In the genomic region with DNA sequence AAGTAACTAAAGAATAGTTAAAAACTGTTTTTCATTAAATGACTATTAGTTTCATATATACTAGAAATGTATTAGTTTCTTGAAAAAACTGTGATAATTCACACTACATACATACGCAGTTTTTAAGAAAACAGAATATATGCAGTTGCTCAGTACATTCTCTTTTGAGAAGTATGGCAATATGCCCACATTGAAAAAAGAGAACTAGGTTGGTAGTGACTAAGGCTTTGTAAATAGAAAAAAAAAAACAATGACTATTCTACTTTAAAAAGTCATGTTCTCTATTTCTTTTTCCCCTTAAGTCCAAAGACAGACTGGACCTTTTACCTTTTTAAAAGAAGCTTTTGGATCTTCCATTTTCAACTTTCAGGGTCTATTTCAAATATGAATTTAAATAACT, we compare ENCODE assay signal across 20 cellular contexts. TPM values are rescaled to one million over a fixed set of nuclear protein-coding genes. Genes with fewer than 3 reads are reported as not detected.
DNase-seq lines count a peak whose midpoint lies in the region; ATAC-seq, FAIRE-seq and TF ChIP-seq lines count a peak whose summit lies in the region.
"Had no signal": no experiment of that assay in that cellular context is flagged by ENCODE, and none has a peak within 500 bp of the region (broad histone marks: within the 10 kb centered on the region; RNA-seq: fewer than 3 reads in every experiment).

No MANE protein-coding gene starts in this region.

- H3K27ac ChIP-seq in endothelial cell of umbilical vein (ENCODE audit: insufficient read depth, low read depth, low read length), result no peak overlapping the region
- H3K27ac ChIP-seq: PC-9, uterus had no signal

- dilution Hi-C loops in endothelial cell of umbilical vein (cut with MboI; ENCODE audit: extremely low pct_ligation_motif_present, low sequenced_read_pairs), result no loop called here

- POLR2A ChIA-PET in Caco-2 (lab: Charles Lee), result no interaction called here
- POLR2A ChIA-PET in endothelial cell of umbilical vein (lab: Charles Lee), result interaction anchor here (0.7 kb wide), 1 partner anchor 118 kb away, joined by 3 read pairs; no protein-coding TSS in a partner anchor

- H3K36me3 ChIP-seq in Caco-2 (ENCODE audit: control insufficient read depth, insufficient read depth, low read length) (no peaks in the 10 kb centered on the region; the same call in 1 of the 2 replicates), endothelial cell of umbilical vein (ENCODE audit: control insufficient read depth in 2 of 2, extremely low read depth in 1 of 2, insufficient read depth in 2 of 2, low read length in 2 of 2) (peaks cover 21 to 24% of the 10 kb centered on the region in 2 experiments)
- H3K36me3 ChIP-seq: uterus had no signal

- H3K4me1 Mint-ChIP-seq in Caco-2 (ENCODE audit: low read depth, unreplicated experiment) (no peaks in the 10 kb centered on the region), osteocyte (ENCODE audit: unreplicated experiment) (peaks cover 7% of the 10 kb centered on the region)
- H3K4me1 Mint-ChIP-seq: activated naive CD4-positive, alpha-beta T cell treated with anti-CD3 and anti-CD28 coated beads, Interleukin-2, amount 10 ng/mL, durations not matched to agents 7 days and 5 days had no signal

- CTCF ChIA-PET in Caco-2 (lab: Charles Lee) (no interaction called here), endothelial cell of umbilical vein (lab: Charles Lee) (interaction anchor here (0.7 kb wide), 1 partner anchor 1144 kb away, joined by 3 read pairs; no protein-coding TSS in a partner anchor)

- no peak overlapping the region for H3K4me3 Mint-ChIP-seq in Caco-2 (ENCODE audit: unreplicated experiment)
- H3K4me3 Mint-ChIP-seq in osteocyte (ENCODE audit: unreplicated experiment), result no peak overlapping the region
- H3K4me3 Mint-ChIP-seq: activated naive CD4-positive, alpha-beta T cell treated with anti-CD3 and anti-CD28 coated beads, Interleukin-2, amount 10 ng/mL, durations not matched to agents 7 days and 5 days; CD4-positive, CD25-positive, alpha-beta regulatory T cell; stimulated activated naive CD8-positive, alpha-beta T cell treated with anti-CD3 and anti-CD28 coated beads, Interleukin-15, Interleukin-2, amounts not matched to agents 100 ng/mL and 50 ng/mL, for 24 hours had no signal

- H3K79me2 ChIP-seq in endothelial cell of umbilical vein (ENCODE audit: control insufficient read depth, insufficient read depth, low read length), result peaks cover 3% of the 10 kb centered on the region

- H3K4me2 ChIP-seq in endothelial cell of umbilical vein (ENCODE audit: insufficient read depth, low read length), result no peak overlapping the region
- H3K4me2 ChIP-seq: PC-9 had no signal

- H4K20me1 ChIP-seq in endothelial cell of umbilical vein (replicated peaks; ENCODE audit: control insufficient read depth, extremely low read depth, insufficient read depth, low read length), result no peaks in the 10 kb centered on the region

- H3K4me3 ChIP-seq in Caco-2 (ENCODE audit: low read depth, low read length) (no peak overlapping the region), endothelial cell of umbilical vein (replicated peaks in 1 of 3; ENCODE audit: insufficient read depth in 1 of 3, low read depth in 1 of 3, low read length in 3 of 3) (no peak overlapping the region)
- H3K4me3 ChIP-seq: heart left ventricle, PC-9, uterus had no signal

- ATAC-seq in SK-N-SH treated with all-trans-retinoic acid at 6 μM for 48 hours, result no peak
- ATAC-seq in HG02642 (IDR thresholded peaks at IDR 0.05; ENCODE audit: poor library complexity, unreplicated experiment), result no peak
- no peak for ATAC-seq in GM19463 (IDR thresholded peaks at IDR 0.05; ENCODE audit: unreplicated experiment)

- H3K36me3 Mint-ChIP-seq in Caco-2 (ENCODE audit: insufficient read depth, unreplicated experiment) (peaks cover 83% of the 10 kb centered on the region), osteocyte (ENCODE audit: unreplicated experiment) (peaks cover 41% of the 10 kb centered on the region)

- no peak overlapping the region for H3K27ac Mint-ChIP-seq in Caco-2 (ENCODE audit: unreplicated experiment)
- peak overlapping the region; percentile 31 for H3K27ac Mint-ChIP-seq in osteocyte (ENCODE audit: unreplicated experiment)
- H3K27ac Mint-ChIP-seq: activated naive CD4-positive, alpha-beta T cell treated with anti-CD3 and anti-CD28 coated beads, Interleukin-2, amount 10 ng/mL, durations not matched to agents 7 days and 5 days had no signal

- BruUV-seq in Caco-2 (replicated peaks; lab: Mats Ljungman, UMichigan) (TSS peak; percentile 32), endothelial cell of umbilical vein (replicated peaks; lab: Mats Ljungman, UMichigan) (no TSS peak)

- H3K9me3 Mint-ChIP-seq in Caco-2 (ENCODE audit: unreplicated experiment), result no peaks in the 10 kb centered on the region
- no peaks in the 10 kb centered on the region for H3K9me3 Mint-ChIP-seq in osteocyte (ENCODE audit: unreplicated experiment)
- H3K9me3 Mint-ChIP-seq: activated naive CD4-positive, alpha-beta T cell treated with anti-CD3 and anti-CD28 coated beads, Interleukin-2, amount 10 ng/mL, durations not matched to agents 7 days and 5 days; stimulated activated naive CD8-positive, alpha-beta T cell treated with anti-CD3 and anti-CD28 coated beads, Interleukin-15, Interleukin-2, amounts not matched to agents 100 ng/mL and 50 ng/mL, for 24 hours had no signal

- FAIRE-seq in endothelial cell of umbilical vein (lab: Jason Lieb, UNC), result no peak
- FAIRE-seq: GM12892 had no signal

- H3K27me3 ChIP-seq in Caco-2 (replicated peaks; ENCODE audit: control insufficient read depth, insufficient read depth, low read length), result no peaks in the 10 kb centered on the region
- H3K27me3 ChIP-seq in endothelial cell of umbilical vein (ENCODE audit: control insufficient read depth in 2 of 2, insufficient read depth in 2 of 2, low read length in 2 of 2), result no peaks in the 10 kb centered on the region
- H3K27me3 ChIP-seq: heart left ventricle, uterus had no signal

- TF ChIP-seq POLR2A in endothelial cell of umbilical vein (IDR thresholded peaks at IDR 0.05; ENCODE audit: low read depth, low read length), result no peak

- H3K4me1 ChIP-seq in Caco-2 (no peaks in the 10 kb centered on the region), endothelial cell of umbilical vein (ENCODE audit: control insufficient read depth, extremely low read depth, insufficient read depth, low read length) (no peaks in the 10 kb centered on the region)
- H3K4me1 ChIP-seq: uterus had no signal

- H2AFZ ChIP-seq in endothelial cell of umbilical vein (ENCODE audit: low read depth, low read length), result no peak overlapping the region
- H2AFZ ChIP-seq: PC-9 had no signal

- intact Hi-C loops in Caco-2 (cut with micrococcal nuclease; ENCODE audit: unreplicated experiment) (no loop called here), endothelial cell of umbilical vein (cut with micrococcal nuclease) (no loop called here)

- no peaks in the 10 kb centered on the region for H3K27me3 Mint-ChIP-seq in Caco-2 (ENCODE audit: insufficient read depth, unreplicated experiment)
- no peaks in the 10 kb centered on the region for H3K27me3 Mint-ChIP-seq in osteocyte (ENCODE audit: unreplicated experiment)
- H3K27me3 Mint-ChIP-seq: activated naive CD4-positive, alpha-beta T cell treated with anti-CD3 and anti-CD28 coated beads, Interleukin-2, amount 10 ng/mL, durations not matched to agents 7 days and 5 days; CD4-positive, CD25-positive, alpha-beta regulatory T cell; stimulated activated naive CD8-positive, alpha-beta T cell treated with anti-CD3 and anti-CD28 coated beads, Interleukin-15, Interleukin-2, amounts not matched to agents 100 ng/mL and 50 ng/mL, for 24 hours had no signal

- no peaks in the 10 kb centered on the region for H3K9me1 ChIP-seq in endothelial cell of umbilical vein (replicated peaks; ENCODE audit: control insufficient read depth, extremely low read depth, insufficient read depth, low read length)

- TF ChIP-seq CTCF in Caco-2 (IDR thresholded peaks at IDR 0.05; ENCODE audit: insufficient read depth in 1 of 2, low read depth in 1 of 2, low read length in 1 of 2, severe bottlenecking in 1 of 2, unreplicated experiment in 1 of 2) (no peak), endothelial cell of umbilical vein (IDR thresholded peaks at IDR 0.05; ENCODE audit: extremely low read depth in 1 of 2, insufficient read depth in 1 of 2, low read depth in 1 of 2, low read length in 2 of 2) (no peak), osteocyte (IDR thresholded peaks at IDR 0.05) (no peak)

- DNase-seq in Caco-2 (no peak), MV-4-11 (lab: John Stamatoyannopoulos, UW) (peak; percentile 49), endothelial cell of umbilical vein (ENCODE audit: low read depth, low spot score) (peak; percentile 22), osteocyte (ENCODE audit: extremely low spot score, unreplicated experiment) (no peak), NCI-H226 (no peak)
- DNase-seq: activated naive CD4-positive, alpha-beta T cell treated with anti-CD3 and anti-CD28 coated beads, Interleukin-2, amount 10 ng/mL, durations not matched to agents 7 days and 5 days; CD4-positive, CD25-positive, alpha-beta regulatory T cell; HCEC 1CT; heart left ventricle; kidney glomerular epithelial cell; NCI-H1436; NCI-H446; PC-9; posterior cingulate gyrus; uterus had no signal

- H3K9ac ChIP-seq in endothelial cell of umbilical vein (replicated peaks; ENCODE audit: extremely low read depth, insufficient read depth, low read length), result no peak overlapping the region

- H3K9me3 ChIP-seq in Caco-2, result no peaks in the 10 kb centered on the region
- H3K9me3 ChIP-seq in endothelial cell of umbilical vein (replicated peaks; ENCODE audit: control insufficient read depth, insufficient read depth, low read length), result no peaks in the 10 kb centered on the region
- H3K9me3 ChIP-seq: heart left ventricle, uterus had no signal

TF ChIP-seq in endothelial cell of umbilical vein, 7 proteins besides CTCF, POLR2A, EP300 and RAD21 (continues in another document):
- TF ChIP-seq POLR2AphosphoS5 (IDR thresholded peaks at IDR 0.05; ENCODE audit: insufficient read depth, low read depth, low read length) (no peak), JUN (IDR thresholded peaks at IDR 0.05; ENCODE audit: borderline replicate concordance, insufficient read depth, insufficient read length, low read depth) (no peak)

TF ChIP-seq in SK-N-SH treated with all-trans-retinoic acid at 6 μM for 48 hours, 23 proteins besides CTCF, POLR2A, EP300 and RAD21 (continues in another document):
- TF ChIP-seq ARNTL (CRISPR knock-in tag; IDR thresholded peaks at IDR 0.05; ENCODE audit: borderline replicate concordance, low read depth) (no peak), GLIS3 (CRISPR knock-in tag; IDR thresholded peaks at IDR 0.05) (no peak), SNAI2 (CRISPR knock-in tag; IDR thresholded peaks at IDR 0.05) (no peak), ZFP30 (CRISPR knock-in tag; IDR thresholded peaks at IDR 0.05) (no peak)

RNA-seq across cellular contexts. Expression of a gene that starts 25.0 kb away (rescaled TPM):
- total RNA-seq in Caco-2 (2022) (105 and 106 TPM in 2 replicates), endothelial cell of umbilical vein (91.6 and 95.1 TPM in 2 replicates), osteocyte (80.0 and 92.0 TPM in 2 replicates)
- polyA plus RNA-seq in endothelial cell of umbilical vein, result 69.3 and 120 TPM in 2 replicates
- polyA plus RNA-seq in endothelial cell of umbilical vein (2011; cell fraction: cytosol; rRNA removed), result 69.3 and 136 TPM in 2 replicates
- 52.5 and 90.6 TPM in 2 replicates for polyA plus RNA-seq in endothelial cell of umbilical vein (2011; cell fraction: nucleus; rRNA removed)
- polyA plus RNA-seq in endothelial cell of umbilical vein (2012), result 92.0 and 153 TPM in 2 replicates
- polyA minus RNA-seq in endothelial cell of umbilical vein, result 28.1 and 35.5 TPM in 2 replicates
- 18.3 TPM for polyA minus RNA-seq in endothelial cell of umbilical vein (2011; cell fraction: cytosol; rRNA and poly(A)+ RNA removed)
- polyA minus RNA-seq in endothelial cell of umbilical vein (2011; cell fraction: nucleus; rRNA and poly(A)+ RNA removed), result 27.8 and 33.3 TPM in 2 replicates

Comparison
In these comparisons a context has a peak if more than half of its experiments do, and no peak if none do; other contexts are left out.
1. DNase-seq: peak in MV-4-11 (single experiment) and endothelial cell of umbilical vein (single experiment); none in Caco-2 (0 of 2), osteocyte (single experiment) and NCI-H226 (single experiment).